ENCODE assay signal across 18 cellular contexts in genomic region chr11:119789766-119790407, GRCh38.
DNase-seq lines count a peak whose midpoint lies in the region; ATAC-seq and TF ChIP-seq lines count a peak whose summit lies in the region.
"Had no signal": no experiment of that assay in that cellular context is flagged by ENCODE, and none has a peak within 500 bp of the region (broad histone marks: within the 10 kb centered on the region; RNA-seq: fewer than 3 reads in every experiment).

No MANE protein-coding gene starts in this region.

- H3K27me3 Mint-ChIP-seq in activated CD8-positive, alpha-beta memory T cell treated with anti-CD3 and anti-CD28 coated beads, Interleukin-2, amount 10 ng/mL, durations not matched to agents 7 days and 5 days: peaks cover 10% of the 10 kb centered on the region

- no peaks in the 10 kb centered on the region for H3K4me1 ChIP-seq in lower lobe of right lung

- no peak overlapping the region for H3K27ac ChIP-seq in lower lobe of right lung
- H3K27ac ChIP-seq: KMS-11 had no signal

- no peaks in the 10 kb centered on the region for H3K9me3 Mint-ChIP-seq in activated CD8-positive, alpha-beta memory T cell treated with anti-CD3 and anti-CD28 coated beads, Interleukin-2, amount 10 ng/mL, durations not matched to agents 7 days and 5 days (ENCODE audit: low read depth)
- H3K9me3 Mint-ChIP-seq: CD4-positive, alpha-beta T cell; GM23338 had no signal

- CTCF ChIA-PET in activated CD8-positive, alpha-beta memory T cell treated with anti-CD3 and anti-CD28 coated beads, Interleukin-2, amount 10 ng/mL, durations not matched to agents 7 days and 5 days (lab: Charles Lee): no interaction called here

- no peak overlapping the region for H3K4me3 ChIP-seq in lower lobe of right lung
- H3K4me3 ChIP-seq: GM23338 had no signal

- H3K36me3 Mint-ChIP-seq in activated CD8-positive, alpha-beta memory T cell treated with anti-CD3 and anti-CD28 coated beads, Interleukin-2, amount 10 ng/mL, durations not matched to agents 7 days and 5 days: no peaks in the 10 kb centered on the region

- DNase-seq in NCI-H510A (lab: John Stamatoyannopoulos, UW): peak; percentile 25
- DNase-seq in NCI-H510A treated with DMSO at 0.1 percent for 48 hours (lab: John Stamatoyannopoulos, UW): no peak
- DNase-seq in COLO668 (lab: John Stamatoyannopoulos, UW; ENCODE audit: unreplicated experiment): peak; percentile 45
- peak; percentile 67 for DNase-seq in NCI-H345 (lab: John Stamatoyannopoulos, UW)
- peak; percentile 25 for DNase-seq in lower lobe of right lung
- no peak for DNase-seq in NCI-H2227 (lab: John Stamatoyannopoulos, UW; ENCODE audit: unreplicated experiment)
- no peak for DNase-seq in activated CD8-positive, alpha-beta memory T cell treated with anti-CD3 and anti-CD28 coated beads, Interleukin-2, amount 10 ng/mL, durations not matched to agents 7 days and 5 days
- no peak for DNase-seq in SW480 (ENCODE audit: low spot score)
- DNase-seq: Calu3; CD4-positive, alpha-beta T cell; NCI-H1436 treated with DMSO at 0.1 percent for 48 hours; NCI-H2029; NCI-H524 treated with DMSO at 0.1 percent for 48 hours; SHP77 treated with DMSO at 0.1 percent for 48 hours; SK-N-SH; T-helper 1 cell had no signal

- H3K4me3 Mint-ChIP-seq in activated CD8-positive, alpha-beta memory T cell treated with anti-CD3 and anti-CD28 coated beads, Interleukin-2, amount 10 ng/mL, durations not matched to agents 7 days and 5 days: no peak overlapping the region
- H3K4me3 Mint-ChIP-seq: CD4-positive, alpha-beta T cell; GM23338 had no signal

- H3K27me3 ChIP-seq in lower lobe of right lung (ENCODE audit: low read depth): peaks cover 14% of the 10 kb centered on the region

- H3K4me1 Mint-ChIP-seq in activated CD8-positive, alpha-beta memory T cell treated with anti-CD3 and anti-CD28 coated beads, Interleukin-2, amount 10 ng/mL, durations not matched to agents 7 days and 5 days: no peaks in the 10 kb centered on the region

- H3K36me3 ChIP-seq in lower lobe of right lung: no peaks in the 10 kb centered on the region

- no peaks in the 10 kb centered on the region for H3K9me3 ChIP-seq in lower lobe of right lung
- H3K9me3 ChIP-seq: SK-N-SH had no signal

- no peak for TF ChIP-seq CTCF in lower lobe of right lung (IDR thresholded peaks at IDR 0.05)

- intact Hi-C loops in lower lobe of right lung (cut with DNase I): no loop called here

- no peak overlapping the region for H3K27ac Mint-ChIP-seq in activated CD8-positive, alpha-beta memory T cell treated with anti-CD3 and anti-CD28 coated beads, Interleukin-2, amount 10 ng/mL, durations not matched to agents 7 days and 5 days
- H3K27ac Mint-ChIP-seq: CD4-positive, alpha-beta T cell; GM23338 had no signal

- no peak for ATAC-seq in lower lobe of right lung
- no peak for ATAC-seq in activated CD8-positive, alpha-beta memory T cell treated with anti-CD3 and anti-CD28 coated beads, Interleukin-2, amount 10 ng/mL, durations not matched to agents 7 days and 5 days
- ATAC-seq: GM23338 had no signal

Comparison
In these comparisons a context has a peak if more than half of its experiments do, and no peak if none do; other contexts are left out.
1. DNase-seq: peak in NCI-H510A (single experiment), COLO668 (single experiment), NCI-H345 (single experiment) and lower lobe of right lung (single experiment); none in NCI-H510A treated with DMSO at 0.1 percent for 48 hours (single experiment), NCI-H2227 (single experiment), activated CD8-positive, alpha-beta memory T cell treated with anti-CD3 and anti-CD28 coated beads, Interleukin-2, amount 10 ng/mL, durations not matched to agents 7 days and 5 days (single experiment) and SW480 (single experiment).